Comparison of ENCODE assay signal across 9 cellular contexts in the genomic region with DNA sequence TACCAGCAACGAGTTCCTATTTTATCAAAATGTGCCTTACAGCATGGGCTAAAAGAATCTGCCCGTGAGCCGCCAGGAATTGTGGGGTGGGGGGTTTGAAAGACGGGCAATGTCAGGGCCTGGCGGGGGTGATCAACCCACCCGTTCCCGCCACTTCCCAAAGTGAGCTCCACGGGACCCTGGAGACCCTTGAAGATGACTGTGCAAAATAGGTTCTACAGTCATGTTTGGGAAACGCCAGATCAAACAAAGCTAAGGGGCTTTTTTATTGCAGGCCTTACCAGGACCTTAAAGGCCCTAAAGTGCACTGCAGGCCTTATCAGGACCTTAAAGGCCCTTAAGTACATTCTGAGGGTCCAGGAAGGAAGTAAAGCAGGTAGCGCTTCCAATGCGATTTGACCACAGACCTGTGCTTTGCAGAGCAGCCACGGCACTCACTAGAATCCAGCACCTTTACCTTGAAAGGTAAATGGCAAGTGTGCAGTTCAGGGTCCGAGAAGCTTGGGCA.
"Had no signal": no experiment of that assay in that cellular context is flagged by ENCODE, and none has a peak within 500 bp of the region (broad histone marks: within the 10 kb centered on the region; RNA-seq: fewer than 3 reads in every experiment).

No MANE protein-coding gene starts in this region.

- FAIRE-seq: H1, H54 had no signal

- DNase-seq: H9, HCEC 1CT, Kasumi-1, KG1 had no signal

- H3K27ac ChIP-seq: HL-60 had no signal

- H3K4me1 Mint-ChIP-seq: IgD-negative memory B cell had no signal

- H2AFZ ChIP-seq: GM23338 had no signal

- H3K36me3 Mint-ChIP-seq: IgD-negative memory B cell had no signal

- H3K4me3 ChIP-seq: GM23338 had no signal

- H3K9me3 Mint-ChIP-seq: GM23338, H9 had no signal

- ATAC-seq: GM23338 had no signal

- H3K4me2 ChIP-seq: GM23338 had no signal

- H3K4me3 Mint-ChIP-seq: GM23338, H9, IgD-negative memory B cell had no signal

- H3K27me3 Mint-ChIP-seq: IgD-negative memory B cell had no signal

- H3K27ac Mint-ChIP-seq: GM23338, H9 had no signal
